Comparison of ENCODE assay signal across 20 cellular contexts in the genomic region with DNA sequence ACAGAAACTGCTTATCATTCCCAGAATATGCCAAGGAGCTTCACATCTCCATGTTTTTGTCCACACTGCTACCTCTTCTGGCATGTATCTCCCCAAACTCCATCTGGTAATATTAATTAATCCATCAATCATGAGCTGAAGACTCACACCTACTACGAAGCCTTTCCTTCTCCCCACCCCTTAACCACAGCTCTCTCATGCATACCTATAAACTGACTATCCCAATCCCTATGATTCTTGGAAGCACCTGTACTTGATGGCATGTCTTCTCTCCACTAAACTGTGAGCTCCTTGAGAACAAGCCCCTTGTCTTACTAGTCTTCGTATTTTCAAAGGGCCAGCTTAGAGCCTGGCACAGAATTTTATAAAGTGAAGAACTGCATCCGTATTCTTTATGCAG.
"Had no signal": no experiment of that assay in that cellular context is flagged by ENCODE, and none has a peak within 500 bp of the region (broad histone marks: within the 10 kb centered on the region; RNA-seq: fewer than 3 reads in every experiment).

No MANE protein-coding gene starts in this region.

- H3K4me3 Mint-ChIP-seq: mesothelial cell of epicardium; natural killer cell; neural crest cell; stimulated activated effector memory CD8-positive, alpha-beta T cell treated with anti-CD3 and anti-CD28 coated beads, Interleukin-12 subunit alpha, Interleukin-12 subunit beta, amount 100 ng/mL, for 72 hours; type B pancreatic cell had no signal

- H3K9me3 ChIP-seq: heart left ventricle, ovary, right atrium auricular region, suprapubic skin, thyroid gland had no signal

- H3K27ac Mint-ChIP-seq: mesothelial cell of epicardium; natural killer cell; stimulated activated effector memory CD8-positive, alpha-beta T cell treated with anti-CD3 and anti-CD28 coated beads, Interleukin-12 subunit alpha, Interleukin-12 subunit beta, amount 100 ng/mL, for 72 hours; type B pancreatic cell had no signal

- H3K27ac ChIP-seq: ovary, right atrium auricular region, suprapubic skin, thyroid gland had no signal

- H3K4me1 ChIP-seq: suprapubic skin had no signal

- H3K27me3 Mint-ChIP-seq: type B pancreatic cell had no signal

- H3K27me3 ChIP-seq: heart left ventricle, ovary, right atrium auricular region, suprapubic skin, thyroid gland had no signal

- H3K9me3 Mint-ChIP-seq: mesothelial cell of epicardium; natural killer cell; neural crest cell; stimulated activated effector memory CD8-positive, alpha-beta T cell treated with anti-CD3 and anti-CD28 coated beads, Interleukin-12 subunit alpha, Interleukin-12 subunit beta, amount 100 ng/mL, for 72 hours; type B pancreatic cell had no signal

- DNase-seq: cortex of kidney; effector memory CD4-positive, alpha-beta T cell; erythroblast; heart left ventricle; hippocampal formation; kidney glomerular epithelial cell; natural killer cell; nucleus accumbens; ovary; small intestine; stimulated activated CD4-positive, alpha-beta T cell treated with anti-CD3 and anti-CD28 coated beads, Interleukin-12 subunit alpha, Interleukin-12 subunit beta, amount 100 ng/mL, for 4 hours; stimulated activated naive CD8-positive, alpha-beta T cell treated with anti-CD3 and anti-CD28 coated beads, Interleukin-15, Interleukin-2, amounts not matched to agents 100 U/mL and 50 U/mL, for 24 hours; thyroid gland had no signal

- ATAC-seq: heart left ventricle; left lobe of liver; natural killer cell; stimulated activated effector memory CD8-positive, alpha-beta T cell treated with anti-CD3 and anti-CD28 coated beads, Interleukin-12 subunit alpha, Interleukin-12 subunit beta, amount 100 ng/mL, for 72 hours; stimulated activated naive CD8-positive, alpha-beta T cell treated with anti-CD3 and anti-CD28 coated beads, Interleukin-15, Interleukin-2, amounts not matched to agents 100 U/mL and 50 U/mL, for 24 hours had no signal

- H3K36me3 Mint-ChIP-seq: natural killer cell had no signal
